In genomic region chr4:189355590-189355989, GRCh38 we compare ENCODE assay signal across 24 cellular contexts.
"Had no signal": no experiment of that assay in that cellular context is flagged by ENCODE, and none has a peak within 500 bp of the region (broad histone marks: within the 10 kb centered on the region; RNA-seq: fewer than 3 reads in every experiment).

No MANE protein-coding gene starts in this region.

- H3K9me3 ChIP-seq: heart left ventricle, pancreas, right lobe of liver, testis, tibial artery had no signal

- H3K27ac Mint-ChIP-seq: effector memory CD8-positive, alpha-beta T cell; naive thymus-derived CD4-positive, alpha-beta T cell; type B pancreatic cell had no signal

- H3K4me1 Mint-ChIP-seq: naive thymus-derived CD4-positive, alpha-beta T cell had no signal

- FAIRE-seq: frontal cortex, kidney, pancreas, small intestine, urothelium cell line had no signal

- H3K4me2 ChIP-seq: hepatocyte had no signal

- DNase-seq: cortex of kidney; effector memory CD8-positive, alpha-beta T cell; heart left ventricle; kidney; mammary epithelial cell; mesendoderm; midbrain; naive thymus-derived CD4-positive, alpha-beta T cell; occipital lobe; retina; right lobe of liver; small intestine; stimulated activated CD4-positive, alpha-beta T cell treated with anti-CD3 and anti-CD28 coated beads, Interleukin-15, amount 100 ng/mL, for 24 hours; stimulated activated CD4-positive, alpha-beta T cell treated with anti-CD3 and anti-CD28 coated beads, Interleukin-2, amount 100 ng/mL, for 48 hours; stimulated activated naive CD4-positive, alpha-beta T cell; substantia nigra; testis; tibial artery had no signal

- H3K27ac ChIP-seq: heart left ventricle, hepatocyte, pancreas, right lobe of liver, testis, tibial artery had no signal

- H3K36me3 Mint-ChIP-seq: type B pancreatic cell had no signal

- ATAC-seq: effector memory CD8-positive, alpha-beta T cell; left lobe of liver; naive thymus-derived CD4-positive, alpha-beta T cell; pancreas had no signal

- H3K27me3 Mint-ChIP-seq: effector memory CD8-positive, alpha-beta T cell; type B pancreatic cell had no signal

- H3K79me2 ChIP-seq: hepatocyte had no signal

- H3K4me3 Mint-ChIP-seq: effector memory CD8-positive, alpha-beta T cell; naive thymus-derived CD4-positive, alpha-beta T cell; type B pancreatic cell had no signal

- H2AFZ ChIP-seq: hepatocyte had no signal

- H3K36me3 ChIP-seq: heart left ventricle, pancreas, right lobe of liver, tibial artery had no signal

- H3K27me3 ChIP-seq: heart left ventricle, hepatocyte, pancreas, right lobe of liver, testis, tibial artery had no signal

- H3K4me3 ChIP-seq: heart left ventricle, hepatocyte, pancreas, right lobe of liver, tibial artery had no signal

- H3K4me1 ChIP-seq: heart left ventricle, pancreas, right lobe of liver, testis, tibial artery had no signal
